In the genomic region with DNA sequence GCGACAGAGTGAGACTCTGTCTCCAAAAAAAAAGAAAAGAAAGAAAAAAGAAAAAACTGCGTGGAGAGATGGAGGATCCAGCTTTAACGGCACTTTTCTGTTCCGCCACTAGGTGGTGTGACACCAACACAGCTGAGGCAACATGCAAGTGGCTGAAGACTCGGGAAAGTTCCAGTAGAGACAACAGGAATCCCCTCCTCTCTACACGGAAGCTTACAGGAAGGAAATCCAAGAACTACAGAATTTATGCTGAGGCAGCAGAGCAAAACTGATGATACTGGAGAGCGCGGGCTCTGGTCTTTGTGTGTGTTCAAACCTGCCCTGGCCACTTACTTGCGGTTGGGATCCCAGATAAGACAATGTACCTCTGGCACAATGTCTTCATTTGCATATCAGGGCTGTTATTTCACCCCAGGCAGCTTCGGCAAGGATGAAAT, we compare ENCODE assay signal across 8 cellular contexts. TPM values are rescaled to one million over a fixed set of nuclear protein-coding genes. Genes with fewer than 3 reads are reported as not detected.
DNase-seq lines count a peak whose midpoint lies in the region; ATAC-seq and TF ChIP-seq lines count a peak whose summit lies in the region.

No MANE protein-coding gene starts in this region.

- H3K36me3 ChIP-seq in GM06990 (ENCODE audit: control insufficient read depth, insufficient read depth, low read length) (peaks cover 9% of the 10 kb centered on the region), MG63 (peaks cover 3% of the 10 kb centered on the region), heart left ventricle (peaks cover 0 to 20% (median 0%) of the 10 kb centered on the region in 9 donors)

- intact Hi-C loops in heart left ventricle (cut with DNase I) = loop anchor here in 1 of 10 donors (10.0 kb wide), 1 partner anchor 163 kb away; the partner anchor contains the start of gene NRTN

- peak; percentile 90 for TF ChIP-seq CTCF in GM06990 (IDR thresholded peaks at IDR 0.05; ENCODE audit: insufficient read depth, low read length, poor library complexity, severe bottlenecking)
- peak; percentile 85 to 97 (median 92) for TF ChIP-seq CTCF in heart left ventricle (IDR thresholded peaks at IDR 0.05)

- DNase-seq in GM06990 (ENCODE audit: extremely low read depth, insufficient read length) = no peak
- DNase-seq in MG63 = peak; percentile 46
- peak; percentile 42 for DNase-seq in SW480 (ENCODE audit: low spot score)
- peak in 51 of 58 donors; percentile 18 to 84 (median 50) for DNase-seq in anterior cingulate cortex (lab: John Stamatoyannopoulos, UW)
- DNase-seq in heart left ventricle = peak in 3 of 5 donors; percentile 65 to 69 (median 68)
- DNase-seq in pons (ENCODE audit: low spot score) = peak; percentile 96

- no peaks in the 10 kb centered on the region for H3K27me3 ChIP-seq in GM06990 (replicated peaks; ENCODE audit: control insufficient read depth, insufficient read depth, low read length)
- no peaks in the 10 kb centered on the region for H3K27me3 ChIP-seq in MG63
- no peaks in the 10 kb centered on the region for H3K27me3 ChIP-seq in heart left ventricle

- WGBS in heart left ventricle, 4 donors = 3 to 7% (median 5%) methylated on average over 10 of the region's 10 CpGs

- peaks cover 8 to 93% (median 68%) of the 10 kb centered on the region in 12 donors for H3K4me1 ChIP-seq in heart left ventricle

- H3K9me3 ChIP-seq in MG63 (no peaks in the 10 kb centered on the region), heart left ventricle (no peaks in the 10 kb centered on the region)

- H3K4me3 ChIP-seq in GM06990 (replicated peaks; ENCODE audit: low read depth, low read length) (no peak overlapping the region), MG63 (no peak overlapping the region), heart left ventricle (peak overlapping the region in 3 of 12 donors; percentile 3 to 13 (median 6))

- H3K27ac ChIP-seq in heart left ventricle = peak overlapping the region in 11 of 12 donors; percentile 21 to 77 (median 51)

- no peak for TF ChIP-seq POLR2A in heart left ventricle (IDR thresholded peaks at IDR 0.05)

- peak; percentile 44 to 77 (median 52) for ATAC-seq in heart left ventricle
- no peak for ATAC-seq in HG03520 (IDR thresholded peaks at IDR 0.05; ENCODE audit: unreplicated experiment)
- no peak for ATAC-seq in GM21447 (IDR thresholded peaks at IDR 0.05; ENCODE audit: unreplicated experiment)

RNA-seq across cellular contexts. Expression of gene RANBP3, which starts 9.9 kb away (rescaled TPM):
- 43.4 and 54.4 TPM in 2 replicates for total RNA-seq in MG63 (2014; rRNA removed; shearing (Covaris generic); ENCODE audit: low replicate concordance)
- 10 to 100 TPM; 48.9 to 80.7 (median 58.0) TPM for total RNA-seq in heart left ventricle
- 10 to 100 TPM; 29.4 to 59.7 TPM for polyA plus RNA-seq in heart left ventricle

RNA-seq across cellular contexts. Expression of gene CAPS, which starts 54.0 kb away (rescaled TPM):
- 0.30 and 0.36 TPM in 2 replicates for total RNA-seq in MG63 (2014; rRNA removed; shearing (Covaris generic); ENCODE audit: low replicate concordance)
- 1 to 10 TPM; 1.2 to 6.2 (median 3.3) TPM for total RNA-seq in heart left ventricle
- 1 to 10 TPM; 2.4 to 4.8 TPM for polyA plus RNA-seq in heart left ventricle

Comparison
In these comparisons a context has a peak if more than half of its experiments do, and no peak if none do; other contexts are left out.
1. ATAC-seq: peak in heart left ventricle (4 of 4); none in HG03520 (single experiment) and GM21447 (single experiment).